1 cellular context compared by ENCODE assay signal in the genomic region with DNA sequence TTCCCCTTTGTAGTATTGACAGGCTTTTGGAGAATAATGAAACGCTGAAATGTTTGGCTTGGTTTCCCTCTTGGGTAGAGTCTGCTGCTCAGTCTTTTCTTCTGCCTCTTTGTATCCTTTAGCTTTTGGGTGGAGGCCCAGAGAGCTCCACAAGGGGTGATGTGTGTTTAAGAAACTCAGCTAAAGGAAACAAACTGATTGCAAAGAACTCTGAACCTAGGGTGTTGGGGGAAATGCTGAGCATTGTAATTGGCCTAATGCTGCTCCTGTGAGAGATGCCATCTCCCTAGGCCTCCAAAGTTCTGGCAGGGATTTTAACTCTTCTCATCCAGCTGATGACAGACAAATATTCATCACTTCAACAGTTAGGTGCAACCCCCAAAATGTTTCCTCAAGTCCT.
TF ChIP-seq lines count a peak whose summit lies in the region.

No MANE protein-coding gene starts in this region.

TF ChIP-seq in WTC11, 78 proteins besides CTCF, POLR2A, EP300 and RAD21:
- TF ChIP-seq, protein P1, sequence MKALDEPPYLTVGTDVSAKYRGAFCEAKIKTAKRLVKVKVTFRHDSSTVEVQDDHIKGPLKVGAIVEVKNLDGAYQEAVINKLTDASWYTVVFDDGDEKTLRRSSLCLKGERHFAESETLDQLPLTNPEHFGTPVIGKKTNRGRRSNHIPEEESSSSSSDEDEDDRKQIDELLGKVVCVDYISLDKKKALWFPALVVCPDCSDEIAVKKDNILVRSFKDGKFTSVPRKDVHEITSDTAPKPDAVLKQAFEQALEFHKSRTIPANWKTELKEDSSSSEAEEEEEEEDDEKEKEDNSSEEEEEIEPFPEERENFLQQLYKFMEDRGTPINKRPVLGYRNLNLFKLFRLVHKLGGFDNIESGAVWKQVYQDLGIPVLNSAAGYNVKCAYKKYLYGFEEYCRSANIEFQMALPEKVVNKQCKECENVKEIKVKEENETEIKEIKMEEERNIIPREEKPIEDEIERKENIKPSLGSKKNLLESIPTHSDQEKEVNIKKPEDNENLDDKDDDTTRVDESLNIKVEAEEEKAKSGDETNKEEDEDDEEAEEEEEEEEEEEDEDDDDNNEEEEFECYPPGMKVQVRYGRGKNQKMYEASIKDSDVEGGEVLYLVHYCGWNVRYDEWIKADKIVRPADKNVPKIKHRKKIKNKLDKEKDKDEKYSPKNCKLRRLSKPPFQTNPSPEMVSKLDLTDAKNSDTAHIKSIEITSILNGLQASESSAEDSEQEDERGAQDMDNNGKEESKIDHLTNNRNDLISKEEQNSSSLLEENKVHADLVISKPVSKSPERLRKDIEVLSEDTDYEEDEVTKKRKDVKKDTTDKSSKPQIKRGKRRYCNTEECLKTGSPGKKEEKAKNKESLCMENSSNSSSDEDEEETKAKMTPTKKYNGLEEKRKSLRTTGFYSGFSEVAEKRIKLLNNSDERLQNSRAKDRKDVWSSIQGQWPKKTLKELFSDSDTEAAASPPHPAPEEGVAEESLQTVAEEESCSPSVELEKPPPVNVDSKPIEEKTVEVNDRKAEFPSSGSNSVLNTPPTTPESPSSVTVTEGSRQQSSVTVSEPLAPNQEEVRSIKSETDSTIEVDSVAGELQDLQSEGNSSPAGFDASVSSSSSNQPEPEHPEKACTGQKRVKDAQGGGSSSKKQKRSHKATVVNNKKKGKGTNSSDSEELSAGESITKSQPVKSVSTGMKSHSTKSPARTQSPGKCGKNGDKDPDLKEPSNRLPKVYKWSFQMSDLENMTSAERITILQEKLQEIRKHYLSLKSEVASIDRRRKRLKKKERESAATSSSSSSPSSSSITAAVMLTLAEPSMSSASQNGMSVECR (CRISPR knock-in tag; IDR thresholded peaks at IDR 0.05; ENCODE audit: borderline replicate concordance): no peak
- TF ChIP-seq, protein P2, sequence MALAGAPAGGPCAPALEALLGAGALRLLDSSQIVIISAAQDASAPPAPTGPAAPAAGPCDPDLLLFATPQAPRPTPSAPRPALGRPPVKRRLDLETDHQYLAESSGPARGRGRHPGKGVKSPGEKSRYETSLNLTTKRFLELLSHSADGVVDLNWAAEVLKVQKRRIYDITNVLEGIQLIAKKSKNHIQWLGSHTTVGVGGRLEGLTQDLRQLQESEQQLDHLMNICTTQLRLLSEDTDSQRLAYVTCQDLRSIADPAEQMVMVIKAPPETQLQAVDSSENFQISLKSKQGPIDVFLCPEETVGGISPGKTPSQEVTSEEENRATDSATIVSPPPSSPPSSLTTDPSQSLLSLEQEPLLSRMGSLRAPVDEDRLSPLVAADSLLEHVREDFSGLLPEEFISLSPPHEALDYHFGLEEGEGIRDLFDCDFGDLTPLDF (CRISPR knock-in tag; IDR thresholded peaks at IDR 0.05): no peak
- TF ChIP-seq NFATC4 (CRISPR knock-in tag; IDR thresholded peaks at IDR 0.05) (no peak), MXD4 (CRISPR knock-in tag; IDR thresholded peaks at IDR 0.05; ENCODE audit: borderline replicate concordance) (no peak), HMGA2 (CRISPR knock-in tag; IDR thresholded peaks at IDR 0.05) (no peak), ESRRA (CRISPR knock-in tag; IDR thresholded peaks at IDR 0.05; ENCODE audit: borderline replicate concordance) (no peak), ZBTB21 (CRISPR knock-in tag; IDR thresholded peaks at IDR 0.05; ENCODE audit: borderline replicate concordance) (no peak), ATF1 (CRISPR knock-in tag; IDR thresholded peaks at IDR 0.05) (no peak), NFE2L1 (CRISPR knock-in tag; IDR thresholded peaks at IDR 0.05) (no peak), IRF2 (CRISPR knock-in tag; IDR thresholded peaks at IDR 0.05; ENCODE audit: borderline replicate concordance, low read depth) (no peak), RORB (CRISPR knock-in tag; IDR thresholded peaks at IDR 0.05) (no peak), GABPB1 (CRISPR knock-in tag; IDR thresholded peaks at IDR 0.05) (no peak)
- TF ChIP-seq, protein P3, sequence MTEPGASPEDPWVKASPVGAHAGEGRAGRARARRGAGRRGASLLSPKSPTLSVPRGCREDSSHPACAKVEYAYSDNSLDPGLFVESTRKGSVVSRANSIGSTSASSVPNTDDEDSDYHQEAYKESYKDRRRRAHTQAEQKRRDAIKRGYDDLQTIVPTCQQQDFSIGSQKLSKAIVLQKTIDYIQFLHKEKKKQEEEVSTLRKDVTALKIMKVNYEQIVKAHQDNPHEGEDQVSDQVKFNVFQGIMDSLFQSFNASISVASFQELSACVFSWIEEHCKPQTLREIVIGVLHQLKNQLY (CRISPR knock-in tag; IDR thresholded peaks at IDR 0.05): no peak
- TF ChIP-seq, protein P4, sequence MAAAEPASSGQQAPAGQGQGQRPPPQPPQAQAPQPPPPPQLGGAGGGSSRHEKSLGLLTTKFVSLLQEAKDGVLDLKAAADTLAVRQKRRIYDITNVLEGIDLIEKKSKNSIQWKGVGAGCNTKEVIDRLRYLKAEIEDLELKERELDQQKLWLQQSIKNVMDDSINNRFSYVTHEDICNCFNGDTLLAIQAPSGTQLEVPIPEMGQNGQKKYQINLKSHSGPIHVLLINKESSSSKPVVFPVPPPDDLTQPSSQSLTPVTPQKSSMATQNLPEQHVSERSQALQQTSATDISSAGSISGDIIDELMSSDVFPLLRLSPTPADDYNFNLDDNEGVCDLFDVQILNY (CRISPR knock-in tag; IDR thresholded peaks at IDR 0.05): no peak
- TF ChIP-seq, protein P5, sequence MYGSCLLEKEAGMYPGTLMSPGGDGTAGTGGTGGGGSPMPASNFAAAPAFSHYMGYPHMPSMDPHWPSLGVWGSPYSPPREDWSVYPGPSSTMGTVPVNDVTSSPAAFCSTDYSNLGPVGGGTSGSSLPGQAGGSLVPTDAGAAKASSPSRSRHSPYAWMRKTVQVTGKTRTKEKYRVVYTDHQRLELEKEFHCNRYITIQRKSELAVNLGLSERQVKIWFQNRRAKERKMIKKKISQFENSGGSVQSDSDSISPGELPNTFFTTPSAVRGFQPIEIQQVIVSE (CRISPR knock-in tag; IDR thresholded peaks at IDR 0.05; ENCODE audit: borderline replicate concordance): no peak
- TF ChIP-seq, protein P6, sequence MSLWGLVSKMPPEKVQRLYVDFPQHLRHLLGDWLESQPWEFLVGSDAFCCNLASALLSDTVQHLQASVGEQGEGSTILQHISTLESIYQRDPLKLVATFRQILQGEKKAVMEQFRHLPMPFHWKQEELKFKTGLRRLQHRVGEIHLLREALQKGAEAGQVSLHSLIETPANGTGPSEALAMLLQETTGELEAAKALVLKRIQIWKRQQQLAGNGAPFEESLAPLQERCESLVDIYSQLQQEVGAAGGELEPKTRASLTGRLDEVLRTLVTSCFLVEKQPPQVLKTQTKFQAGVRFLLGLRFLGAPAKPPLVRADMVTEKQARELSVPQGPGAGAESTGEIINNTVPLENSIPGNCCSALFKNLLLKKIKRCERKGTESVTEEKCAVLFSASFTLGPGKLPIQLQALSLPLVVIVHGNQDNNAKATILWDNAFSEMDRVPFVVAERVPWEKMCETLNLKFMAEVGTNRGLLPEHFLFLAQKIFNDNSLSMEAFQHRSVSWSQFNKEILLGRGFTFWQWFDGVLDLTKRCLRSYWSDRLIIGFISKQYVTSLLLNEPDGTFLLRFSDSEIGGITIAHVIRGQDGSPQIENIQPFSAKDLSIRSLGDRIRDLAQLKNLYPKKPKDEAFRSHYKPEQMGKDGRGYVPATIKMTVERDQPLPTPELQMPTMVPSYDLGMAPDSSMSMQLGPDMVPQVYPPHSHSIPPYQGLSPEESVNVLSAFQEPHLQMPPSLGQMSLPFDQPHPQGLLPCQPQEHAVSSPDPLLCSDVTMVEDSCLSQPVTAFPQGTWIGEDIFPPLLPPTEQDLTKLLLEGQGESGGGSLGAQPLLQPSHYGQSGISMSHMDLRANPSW (CRISPR knock-in tag; conservative IDR thresholded peaks at IDR 0.05; ENCODE audit: low read depth): no peak
- TF ChIP-seq, protein P7, sequence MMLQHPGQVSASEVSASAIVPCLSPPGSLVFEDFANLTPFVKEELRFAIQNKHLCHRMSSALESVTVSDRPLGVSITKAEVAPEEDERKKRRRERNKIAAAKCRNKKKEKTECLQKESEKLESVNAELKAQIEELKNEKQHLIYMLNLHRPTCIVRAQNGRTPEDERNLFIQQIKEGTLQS (CRISPR knock-in tag; conservative IDR thresholded peaks at IDR 0.05): no peak
- TF ChIP-seq, protein P8, sequence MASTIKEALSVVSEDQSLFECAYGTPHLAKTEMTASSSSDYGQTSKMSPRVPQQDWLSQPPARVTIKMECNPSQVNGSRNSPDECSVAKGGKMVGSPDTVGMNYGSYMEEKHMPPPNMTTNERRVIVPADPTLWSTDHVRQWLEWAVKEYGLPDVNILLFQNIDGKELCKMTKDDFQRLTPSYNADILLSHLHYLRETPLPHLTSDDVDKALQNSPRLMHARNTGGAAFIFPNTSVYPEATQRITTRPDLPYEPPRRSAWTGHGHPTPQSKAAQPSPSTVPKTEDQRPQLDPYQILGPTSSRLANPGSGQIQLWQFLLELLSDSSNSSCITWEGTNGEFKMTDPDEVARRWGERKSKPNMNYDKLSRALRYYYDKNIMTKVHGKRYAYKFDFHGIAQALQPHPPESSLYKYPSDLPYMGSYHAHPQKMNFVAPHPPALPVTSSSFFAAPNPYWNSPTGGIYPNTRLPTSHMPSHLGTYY (CRISPR knock-in tag; IDR thresholded peaks at IDR 0.05): no peak
